In the genomic region with DNA sequence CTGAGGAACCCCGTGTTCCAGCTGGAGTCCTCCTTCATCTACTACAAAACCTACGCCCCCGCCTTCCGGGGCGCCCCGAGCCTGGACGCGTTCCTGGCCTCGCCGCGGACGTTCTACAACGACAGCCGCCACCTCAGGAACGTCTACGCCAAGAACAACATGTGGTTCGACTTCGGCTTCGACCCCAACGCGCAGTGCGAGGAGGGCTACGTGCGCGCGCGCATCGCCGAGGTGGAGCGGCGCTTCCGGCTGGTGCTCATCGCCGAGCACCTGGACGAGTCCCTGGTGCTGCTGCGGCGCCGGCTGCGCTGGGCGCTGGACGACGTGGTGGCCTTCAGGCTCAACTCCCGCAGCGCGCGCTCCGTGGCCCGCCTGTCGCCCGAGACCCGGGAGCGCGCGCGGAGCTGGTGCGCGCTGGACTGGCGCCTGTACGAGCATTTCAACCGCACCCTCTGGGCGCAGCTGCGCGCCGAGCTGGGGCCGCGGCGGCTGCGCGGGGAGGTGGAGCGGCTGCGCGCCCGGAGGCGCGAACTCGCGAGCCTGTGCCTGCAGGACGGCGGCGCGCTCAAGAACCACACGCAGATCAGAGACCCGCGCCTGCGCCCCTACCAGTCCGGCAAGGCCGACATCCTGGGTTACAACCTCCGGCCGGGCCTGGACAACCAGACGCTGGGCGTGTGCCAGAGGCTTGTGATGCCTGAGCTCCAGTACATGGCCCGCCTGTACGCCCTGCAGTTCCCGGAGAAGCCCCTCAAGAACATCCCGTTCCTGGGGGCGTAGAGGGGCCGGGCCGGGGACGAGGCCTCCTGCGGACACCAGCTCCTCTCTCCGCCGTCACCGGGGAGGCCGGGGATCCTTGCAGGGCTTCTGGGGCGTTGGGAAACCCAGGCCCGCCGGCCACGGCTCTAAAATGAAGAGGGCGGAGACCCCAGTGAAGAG, we compare ENCODE assay signal across 8 cellular contexts. TPM values are rescaled to one million over a fixed set of nuclear protein-coding genes. Genes with fewer than 3 reads are reported as not detected.
A peak's percentile ranks its signal among the peaks of the same experiment; 100 is the strongest.
DNase-seq lines count a peak whose midpoint lies in the region; ATAC-seq and TF ChIP-seq lines count a peak whose summit lies in the region.

No MANE protein-coding gene starts in this region.

- H3K4me3 ChIP-seq in HL-60 (replicated peaks; ENCODE audit: insufficient read depth, low read length) (peak overlapping the region; percentile 40), mesodermal cell (ENCODE audit: extremely low read depth, insufficient read depth, low read length, poor library complexity, severe bottlenecking) (peak overlapping the region; percentile 36)

- no peaks in the 10 kb centered on the region for H3K9me3 ChIP-seq in mesodermal cell (ENCODE audit: control insufficient read depth, low read length)

- H3K36me3 ChIP-seq in mesodermal cell (ENCODE audit: control insufficient read depth, insufficient read depth, low read length), result no peaks in the 10 kb centered on the region

- H3K27me3 ChIP-seq in HL-60 (ENCODE audit: insufficient read depth, poor library complexity, severe bottlenecking), result peaks cover 19% of the 10 kb centered on the region

- H3K9me3 Mint-ChIP-seq in effector memory CD8-positive, alpha-beta T cell, result no peaks in the 10 kb centered on the region

- WGBS in mesodermal cell (ENCODE audit: insufficient coverage in 2 of 2), 2 experiments, result 12% methylated on average over 89 to 96 of the region's 109 CpGs

- peaks cover 9 to 10% of the 10 kb centered on the region in 2 donors for H3K4me1 Mint-ChIP-seq in effector memory CD8-positive, alpha-beta T cell (ENCODE audit: low read depth in 2 of 2)

- TF ChIP-seq CTCF in HL-60 (IDR thresholded peaks at IDR 0.05; ENCODE audit: insufficient read depth, low read length), result no peak

- H3K4me3 Mint-ChIP-seq in effector memory CD8-positive, alpha-beta T cell, result peak overlapping the region; percentile 83 to 84

- H3K27ac ChIP-seq in HL-60 (replicated peaks), result no peak overlapping the region
- no peak overlapping the region for H3K27ac ChIP-seq in mesodermal cell (ENCODE audit: low read depth, low read length, severe bottlenecking)

- H3K27me3 Mint-ChIP-seq in effector memory CD8-positive, alpha-beta T cell, result no peaks in the 10 kb centered on the region

- peak; percentile 79 for ATAC-seq in effector memory CD8-positive, alpha-beta T cell (replicated peaks)
- no peak for ATAC-seq in HG02763 (IDR thresholded peaks at IDR 0.05; ENCODE audit: unreplicated experiment)

- DNase-seq in GM03348 (ENCODE audit: low spot score), result peak; percentile 78
- DNase-seq in HL-60 (ENCODE audit: low read depth in 1 of 2, low spot score in 1 of 2), result peak in 1 of 2 experiments; percentile 58
- DNase-seq in activated CD4-positive, CD25-positive, alpha-beta regulatory T cell treated with anti-CD3 and anti-CD28 coated beads, Interleukin-2, amount 50 U/mL, for 72 hours, result peak; percentile 41
- peak; percentile 37 to 52 (median 50) for DNase-seq in effector memory CD8-positive, alpha-beta T cell
- DNase-seq in superior temporal gyrus (ENCODE audit: extremely low spot score), result peak; percentile 57
- no peak for DNase-seq in effector CD4-positive, alpha-beta T cell

- peaks cover 8% of the 10 kb centered on the region for H3K4me1 ChIP-seq in mesodermal cell (ENCODE audit: control insufficient read depth, insufficient read depth, low read length, poor library complexity, severe bottlenecking)

- peak overlapping the region in 1 of 2 donors; percentile 79 for H3K27ac Mint-ChIP-seq in effector memory CD8-positive, alpha-beta T cell

- peaks cover 8% of the 10 kb centered on the region for H3K36me3 Mint-ChIP-seq in effector memory CD8-positive, alpha-beta T cell (ENCODE audit: insufficient read depth)

RNA-seq across cellular contexts. Expression of a gene that starts 5.3 kb away (rescaled TPM):
- polyA plus RNA-seq in mesodermal cell (2013, experiment 1 of 2), result 0.26 TPM
- polyA plus RNA-seq in mesodermal cell (2013, experiment 2 of 2), result 0.35 TPM

RNA-seq across cellular contexts. Expression of a gene that starts 27.0 kb away (rescaled TPM):
- not detected for polyA plus RNA-seq in mesodermal cell (2013, experiment 1 of 2)
- not detected for polyA plus RNA-seq in mesodermal cell (2013, experiment 2 of 2)

RNA-seq across cellular contexts. Expression of a gene that starts 55.0 kb away (rescaled TPM):
- polyA plus RNA-seq in mesodermal cell (2013, experiment 1 of 2), result not detected
- polyA plus RNA-seq in mesodermal cell (2013, experiment 2 of 2), result not detected
